ENCODE assay signal across 22 cellular contexts in genomic region chr2:115738138-115738537, GRCh38.
"Had no signal": no experiment of that assay in that cellular context is flagged by ENCODE, and none has a peak within 500 bp of the region (broad histone marks: within the 10 kb centered on the region; RNA-seq: fewer than 3 reads in every experiment).

No MANE protein-coding gene starts in this region.

- ATAC-seq: foreskin keratinocyte, gastroesophageal sphincter, heart left ventricle, left cardiac atrium, left lung, left ventricle myocardium superior, lower lobe of right lung, mucosa of descending colon had no signal

- DNase-seq: dermis blood vessel endothelial cell; dorsolateral prefrontal cortex; effector CD4-positive, alpha-beta T cell; effector memory CD4-positive, alpha-beta T cell; foreskin keratinocyte; heart left ventricle; hippocampal formation; left cardiac atrium; left lung; left ventricle myocardium superior; lower lobe of right lung; mesenchymal stem cell; mucosa of descending colon; naive B cell had no signal

- H3K9me3 ChIP-seq: esophagus muscularis mucosa, gastroesophageal sphincter, heart left ventricle, lower lobe of right lung, mucosa of descending colon had no signal

- H3K36me3 ChIP-seq: esophagus muscularis mucosa, gastroesophageal sphincter, heart left ventricle, left lung, lower lobe of right lung had no signal

- H3K27me3 ChIP-seq: dorsolateral prefrontal cortex, esophagus muscularis mucosa, foreskin keratinocyte, gastroesophageal sphincter, heart left ventricle, left lung had no signal

- H3K4me1 ChIP-seq: esophagus muscularis mucosa, foreskin keratinocyte, gastroesophageal sphincter, heart left ventricle, left lung, lower lobe of right lung had no signal

- H3K27ac ChIP-seq: coronary artery, dorsolateral prefrontal cortex, esophagus muscularis mucosa, foreskin keratinocyte, gastroesophageal sphincter, heart left ventricle, left lung, lower lobe of right lung had no signal

- H3K4me3 ChIP-seq: coronary artery, dorsolateral prefrontal cortex, esophagus muscularis mucosa, gastroesophageal sphincter, heart left ventricle, left lung, lower lobe of right lung, mucosa of descending colon had no signal

- FAIRE-seq: colon, endothelial cell of umbilical vein, frontal cortex, islet of Langerhans, keratinocyte had no signal
